ENCODE assay signal across 24 cellular contexts in the genomic region with DNA sequence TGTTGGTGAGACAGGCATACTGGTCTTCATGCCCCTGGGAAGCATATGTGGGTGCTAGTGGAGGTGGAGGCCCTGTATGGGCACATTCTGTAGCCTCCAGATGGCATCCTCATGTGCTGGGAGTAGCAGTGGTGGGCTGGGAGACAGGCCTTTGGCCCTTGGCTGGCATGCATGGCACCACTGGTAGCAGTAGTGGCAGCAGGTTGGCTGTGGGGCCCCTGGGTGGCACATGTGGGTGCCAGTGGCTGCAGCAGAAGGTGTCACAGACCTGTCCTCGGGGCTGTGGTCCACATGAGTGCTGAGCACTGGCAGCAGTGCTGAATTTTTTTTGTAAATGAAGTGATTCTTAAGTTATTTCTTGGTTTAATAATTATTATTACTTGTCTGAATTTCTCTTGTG.
"Had no signal": no experiment of that assay in that cellular context is flagged by ENCODE, and none has a peak within 500 bp of the region (broad histone marks: within the 10 kb centered on the region; RNA-seq: fewer than 3 reads in every experiment).

No MANE protein-coding gene starts in this region.

- H3K4me1 ChIP-seq: left ventricle myocardium inferior, right lobe of liver, tibial nerve, uterus had no signal

- H3K4me1 Mint-ChIP-seq: memory B cell; naive thymus-derived CD8-positive, alpha-beta T cell; neural crest cell; stimulated activated memory B cell treated with anti-CD40 and anti-IgM and Interleukin-4, amounts not matched to agents 10 μg/mL and 1 μg/mL and 100 μg/mL, for 72 hours; stimulated activated naive CD8-positive, alpha-beta T cell treated with anti-CD3 and anti-CD28 coated beads, Interleukin-15, amount 100 ng/mL, for 72 hours had no signal

- H3K9me3 ChIP-seq: neutrophil, ovary, right lobe of liver, uterus had no signal

- H3K27ac ChIP-seq: left ventricle myocardium inferior, neutrophil, ovary, right atrium auricular region, right lobe of liver, tibial nerve, uterus had no signal

- H3K4me3 Mint-ChIP-seq: memory B cell; naive thymus-derived CD8-positive, alpha-beta T cell; nephron; neural crest cell; stimulated activated memory B cell treated with anti-CD40 and anti-IgM and Interleukin-4, amounts not matched to agents 10 μg/mL and 1 μg/mL and 100 μg/mL, for 72 hours; stimulated activated naive CD8-positive, alpha-beta T cell treated with anti-CD3 and anti-CD28 coated beads, Interleukin-15, amount 100 ng/mL, for 72 hours; type B pancreatic cell had no signal

- H3K4me3 ChIP-seq: left ventricle myocardium inferior, lung, ovary, right atrium auricular region, right lobe of liver, smooth muscle cell, tibial nerve, uterus had no signal

- H3K27me3 Mint-ChIP-seq: memory B cell; naive thymus-derived CD8-positive, alpha-beta T cell; progenitor cell of endocrine pancreas; stimulated activated memory B cell treated with anti-CD40 and anti-IgM and Interleukin-4, amounts not matched to agents 10 μg/mL and 1 μg/mL and 100 μg/mL, for 72 hours; stimulated activated naive CD8-positive, alpha-beta T cell treated with anti-CD3 and anti-CD28 coated beads, Interleukin-15, amount 100 ng/mL, for 72 hours; type B pancreatic cell had no signal

- H3K36me3 ChIP-seq: left ventricle myocardium inferior, neutrophil, ovary, right atrium auricular region, right lobe of liver, tibial nerve, uterus had no signal

- DNase-seq: islet precursor cell; left ventricle myocardium inferior; naive thymus-derived CD8-positive, alpha-beta T cell; ovary; right lobe of liver; stimulated activated CD4-positive, alpha-beta T cell treated with anti-CD3 and anti-CD28 coated beads, Interleukin-1b, Interleukin-23, amount 100 ng/mL, for 48 hours; stimulated activated CD4-positive, alpha-beta T cell treated with anti-CD3 and anti-CD28 coated beads, Interleukin-2, amount 100 ng/mL, for 48 hours; stimulated activated CD4-positive, alpha-beta T cell treated with anti-CD3 and anti-CD28 coated beads, Interleukin-4, amount 100 ng/mL, for 4 hours; stimulated activated CD8-positive, alpha-beta memory T cell treated with anti-CD3 and anti-CD28 coated beads, Interleukin-4, amount 100 ng/mL, for 48 hours; stimulated activated naive CD4-positive, alpha-beta T cell treated with Interleukin-2 at 50 U/mL for 16 hours; stimulated activated naive CD8-positive, alpha-beta T cell treated with anti-CD3 and anti-CD28 coated beads, Interleukin-15, amount 100 ng/mL, for 72 hours; substantia nigra; uterus had no signal

- H3K4me2 ChIP-seq: smooth muscle cell had no signal

- H3K27ac Mint-ChIP-seq: memory B cell; naive thymus-derived CD8-positive, alpha-beta T cell; nephron; progenitor cell of endocrine pancreas; stimulated activated memory B cell treated with anti-CD40 and anti-IgM and Interleukin-4, amounts not matched to agents 10 μg/mL and 1 μg/mL and 100 μg/mL, for 72 hours; type B pancreatic cell had no signal

- H3K27me3 ChIP-seq: ovary, right atrium auricular region, right lobe of liver, tibial nerve, uterus had no signal

- ATAC-seq: naive thymus-derived CD8-positive, alpha-beta T cell; right lobe of liver; stimulated activated memory B cell treated with anti-CD40 and anti-IgM and Interleukin-4, amounts not matched to agents 10 μg/mL and 1 μg/mL and 100 μg/mL, for 72 hours; stimulated activated naive CD8-positive, alpha-beta T cell treated with anti-CD3 and anti-CD28 coated beads, Interleukin-15, amount 100 ng/mL, for 72 hours had no signal
